ENCODE assay signal across 16 cellular contexts in genomic region chr1:92367496-92367895, GRCh38.
DNase-seq lines count a peak whose midpoint lies in the region; ATAC-seq, FAIRE-seq and TF ChIP-seq lines count a peak whose summit lies in the region.
"Had no signal": no experiment of that assay in that cellular context is flagged by ENCODE, and none has a peak within 500 bp of the region (broad histone marks: within the 10 kb centered on the region; RNA-seq: fewer than 3 reads in every experiment).

No MANE protein-coding gene starts in this region.

- no peaks in the 10 kb centered on the region for H3K79me2 ChIP-seq in HepG2 (ENCODE audit: insufficient read depth, low read length)

- peaks cover 11% of the 10 kb centered on the region for H3K36me3 Mint-ChIP-seq in effector memory CD8-positive, alpha-beta T cell (ENCODE audit: insufficient read depth)

- 98% methylated on average over 3 of the region's 3 CpGs for WGBS in HepG2 (ENCODE audit: low lambda C conversion rate)

- no peaks in the 10 kb centered on the region for H3K27me3 Mint-ChIP-seq in effector memory CD8-positive, alpha-beta T cell

- no peaks in the 10 kb centered on the region for H4K20me1 ChIP-seq in HepG2 (ENCODE audit: insufficient read depth, low read length)
- H4K20me1 ChIP-seq: BLaER1 had no signal

- POLR2A ChIA-PET in HepG2 (lab: Yijun Ruan, JAX): interaction anchor here (0.6 kb wide), 1 partner anchor 295 kb away, joined by 4 read pairs; no protein-coding TSS in a partner anchor

- no peak overlapping the region for H3K27ac ChIP-seq in HepG2 (ENCODE audit: extremely low read length, insufficient read depth, low read length)
- H3K27ac ChIP-seq: BLaER1, lower lobe of right lung, neural progenitor cell, sigmoid colon, stomach, WERI-Rb-1 had no signal

- ATAC-seq in GM19438 (IDR thresholded peaks at IDR 0.05; ENCODE audit: low read depth, unreplicated experiment) (peak; percentile 54), HG03565 (IDR thresholded peaks at IDR 0.05; ENCODE audit: unreplicated experiment) (peak; percentile 47), HepG2 (no peak)
- ATAC-seq in effector memory CD8-positive, alpha-beta T cell (replicated peaks): peak; percentile 50
- ATAC-seq: lower lobe of right lung had no signal

- H3K4me2 ChIP-seq in HepG2 (ENCODE audit: low read depth, low read length): no peak overlapping the region
- H3K4me2 ChIP-seq: BLaER1, neural progenitor cell had no signal

- peaks cover 2 to 11% of the 10 kb centered on the region in 2 experiments; a peak in 2 of 5 replicates for H3K36me3 ChIP-seq in HepG2 (replicated peaks in 1 of 2; ENCODE audit: control insufficient read depth in 1 of 2, insufficient read depth in 2 of 2, low read length in 2 of 2)
- H3K36me3 ChIP-seq: neural progenitor cell, WERI-Rb-1 had no signal

- peak overlapping the region; percentile 11 to 54 for H3K4me3 Mint-ChIP-seq in effector memory CD8-positive, alpha-beta T cell
- H3K4me3 Mint-ChIP-seq: neural progenitor cell had no signal

- no peaks in the 10 kb centered on the region for H3K9me3 Mint-ChIP-seq in effector memory CD8-positive, alpha-beta T cell
- H3K9me3 Mint-ChIP-seq: neural progenitor cell had no signal

- CTCF ChIA-PET in HepG2 (lab: Yijun Ruan, JAX; ENCODE audit: low intra/inter-chr PET ratio, low total read pairs): no interaction called here

- no peaks in the 10 kb centered on the region for H3K9me3 ChIP-seq in HepG2 (ENCODE audit: low read length)
- H3K9me3 ChIP-seq: BLaER1, lower lobe of right lung, MG63, sigmoid colon, stomach had no signal

- BruUV-seq in HepG2 (replicated peaks; lab: Mats Ljungman, UMichigan): no TSS peak

- peak overlapping the region; percentile 52 to 73 for H3K27ac Mint-ChIP-seq in effector memory CD8-positive, alpha-beta T cell
- H3K27ac Mint-ChIP-seq: neural progenitor cell had no signal

- DNase-seq in GM12892 (ENCODE audit: insufficient read length): no peak
- peak in 1 of 3 experiments; percentile 4 for DNase-seq in effector memory CD8-positive, alpha-beta T cell
- DNase-seq in HepG2 (ENCODE audit: low spot score): no peak
- no peak for DNase-seq in NCI-H1417 (lab: John Stamatoyannopoulos, UW)
- DNase-seq in kidney glomerular epithelial cell (lab: John Stamatoyannopoulos, UW): no peak
- DNase-seq: lower lobe of right lung, MG63, NCI-H2171, sigmoid colon, stomach, WERI-Rb-1 had no signal

- H3K9ac ChIP-seq in HepG2 (ENCODE audit: insufficient read depth, low read depth, low read length): no peak overlapping the region
- H3K9ac ChIP-seq: BLaER1, neural progenitor cell had no signal

- no peak for TF ChIP-seq CTCF in HepG2 (CRISPR knock-in tag; IDR thresholded peaks at IDR 0.05)

- no peak overlapping the region for H3K4me3 ChIP-seq in HepG2 (replicated peaks in 1 of 3; ENCODE audit: insufficient read depth in 1 of 3, low read depth in 2 of 3, low read length in 3 of 3)
- H3K4me3 ChIP-seq: BLaER1, lower lobe of right lung, MG63, neural progenitor cell, sigmoid colon, stomach had no signal

- H3K4me1 Mint-ChIP-seq in effector memory CD8-positive, alpha-beta T cell (ENCODE audit: low read depth in 2 of 2): peaks cover 42 to 44% of the 10 kb centered on the region in 2 donors

- FAIRE-seq in GM12892 (lab: Jason Lieb, UNC) (peak; percentile 21), HepG2 (lab: Jason Lieb, UNC) (no peak)
- FAIRE-seq: G401.6 had no signal

- intact Hi-C loops in HepG2 (cut with micrococcal nuclease; ENCODE audit: unreplicated experiment): no loop called here

- TF ChIP-seq RAD21 in HepG2 (CRISPR knock-in tag; IDR thresholded peaks at IDR 0.05): no peak

- no peak overlapping the region for H2AFZ ChIP-seq in HepG2 (ENCODE audit: low read length)
- H2AFZ ChIP-seq: neural progenitor cell had no signal

- TF ChIP-seq POLR2A in GM12892 (IDR thresholded peaks at IDR 0.05; ENCODE audit: low read depth, low read length): no peak
- TF ChIP-seq POLR2A in HepG2 (IDR thresholded peaks at IDR 0.05; ENCODE audit: insufficient read depth in 1 of 2, low read depth in 2 of 2, low read length in 2 of 2): no peak

- no peaks in the 10 kb centered on the region for H3K4me1 ChIP-seq in HepG2 (ENCODE audit: insufficient read depth, low read length)
- H3K4me1 ChIP-seq: BLaER1, lower lobe of right lung, sigmoid colon, stomach had no signal

- in situ Hi-C loops in HepG2 (cut with HindIII; ENCODE audit: extremely low pct_ligation_motif_present, low pct_unique_long_range_greater_than_20kb): no loop called here

- TF ChIP-seq EP300 in HepG2 (IDR thresholded peaks at IDR 0.05; ENCODE audit: low read depth in 2 of 2, low read length in 2 of 2) (no peak), HepG2 (CRISPR knock-in tag; IDR thresholded peaks at IDR 0.05; ENCODE audit: borderline replicate concordance) (no peak)

- no peaks in the 10 kb centered on the region for H3K27me3 ChIP-seq in HepG2 (ENCODE audit: control insufficient read depth in 1 of 2, insufficient read depth in 2 of 2, low read length in 2 of 2)
- H3K27me3 ChIP-seq: BLaER1, MG63, neural progenitor cell, sigmoid colon, stomach had no signal

TF ChIP-seq in HepG2, 621 proteins besides CTCF, POLR2A, EP300 and RAD21:
- TF ChIP-seq JUN (CRISPR knock-in tag; IDR thresholded peaks at IDR 0.05) (no peak), NFRKB (IDR thresholded peaks at IDR 0.05) (no peak), GLMP (CRISPR knock-in tag; IDR thresholded peaks at IDR 0.05; ENCODE audit: borderline replicate concordance) (no peak), ZNF367 (CRISPR knock-in tag; IDR thresholded peaks at IDR 0.05; ENCODE audit: borderline replicate concordance) (no peak), ZBTB42 (CRISPR knock-in tag; IDR thresholded peaks at IDR 0.05) (no peak), NR2C2 (CRISPR knock-in tag; IDR thresholded peaks at IDR 0.05; ENCODE audit: borderline replicate concordance) (no peak), RFX1 (IDR thresholded peaks at IDR 0.05) (no peak), ELF3 (CRISPR knock-in tag; IDR thresholded peaks at IDR 0.05) (no peak), ETV6 (CRISPR knock-in tag; conservative IDR thresholded peaks at IDR 0.05) (no peak), BHLHE40 (IDR thresholded peaks at IDR 0.05; ENCODE audit: low read length) (no peak), RARG (CRISPR knock-in tag; IDR thresholded peaks at IDR 0.05; ENCODE audit: low read depth) (no peak), E2F1 (CRISPR knock-in tag; IDR thresholded peaks at IDR 0.05) (no peak)
TF ChIP-seq in HepG2: peak in this region for 0.
